Comparison of ENCODE assay signal across 40 cellular contexts in genomic region chr4:80526697-80527096, GRCh38.
"Had no signal": no experiment of that assay in that cellular context is flagged by ENCODE, and none has a peak within 500 bp of the region (broad histone marks: within the 10 kb centered on the region; RNA-seq: fewer than 3 reads in every experiment).

No MANE protein-coding gene starts in this region.

- DNase-seq: activated effector memory CD4-positive, alpha-beta T cell treated with anti-CD3 and anti-CD28 coated beads, Interleukin-2, amount 50 U/mL, for 16 hours; activated effector memory CD4-positive, alpha-beta T cell treated with Interleukin-2 at 50 U/mL for 16 hours; activated gamma-delta T cell; activated gamma-delta T cell treated with Interleukin-2 at 50 U/mL for 16 hours; activated naive CD4-positive, alpha-beta T cell; activated naive CD4-positive, alpha-beta T cell treated with anti-CD3 and anti-CD28 coated beads for 36 hours; activated naive CD4-positive, alpha-beta T cell treated with anti-CD3 and anti-CD28 coated beads, Interleukin-2, amount 10 ng/mL, durations not matched to agents 7 days and 5 days; activated naive CD4-positive, alpha-beta T cell treated with anti-CD3 and anti-CD28 coated beads, Interleukin-2, amount 50 U/mL, for 16 hours; activated naive CD4-positive, alpha-beta T cell treated with Interleukin-2 at 50 U/mL for 16 hours; activated naive CD8-positive, alpha-beta T cell treated with anti-CD3 and anti-CD28 coated beads for 36 hours; activated naive CD8-positive, alpha-beta T cell treated with anti-CD3 and anti-CD28 coated beads, Interleukin-2, amount 10 ng/mL, durations not matched to agents 7 days and 5 days; activated naive CD8-positive, alpha-beta T cell treated with anti-CD3 and anti-CD28 coated beads, Interleukin-2, amount 50 U/mL, for 24 hours; activated T-cell treated with anti-CD3 and anti-CD28 coated beads, Interleukin-2, amount 50 U/mL, for 1 hour; activated T-cell treated with anti-CD3 and anti-CD28 coated beads, Interleukin-2, amount 50 U/mL, for 24 hours; activated T-cell treated with anti-CD3 and anti-CD28 coated beads, Interleukin-2, amount 50 U/mL, for 4 hours; activated T-cell treated with anti-CD3 and anti-CD28 coated beads, Interleukin-2, amount 50 U/mL, for 48 hours; activated T-cell treated with anti-CD3 and anti-CD28 coated beads, Interleukin-2, amount 50 U/mL, for 72 hours; adrenal gland; amniotic stem cell; amygdala; anterior cingulate cortex; aorta; body of pancreas; brain microvascular endothelial cell; caudate nucleus; central memory CD4-positive, alpha-beta T cell; cerebellar nuclear complex had no signal

- H3K4me3 ChIP-seq: adrenal gland, ascending aorta, body of pancreas, breast epithelium, cardiac muscle cell had no signal

- H3K9me3 ChIP-seq: adrenal gland, ascending aorta, body of pancreas, breast epithelium had no signal

- H3K36me3 Mint-ChIP-seq: activated naive CD4-positive, alpha-beta T cell treated with anti-CD3 and anti-CD28 coated beads, Interleukin-2, amount 10 ng/mL, durations not matched to agents 7 days and 5 days; brain had no signal

- H3K36me3 ChIP-seq: adrenal gland, ascending aorta, brain microvascular endothelial cell, breast epithelium, cardiac muscle cell had no signal

- H3K4me1 Mint-ChIP-seq: activated naive CD4-positive, alpha-beta T cell treated with anti-CD3 and anti-CD28 coated beads, Interleukin-2, amount 10 ng/mL, durations not matched to agents 7 days and 5 days; activated naive CD8-positive, alpha-beta T cell treated with anti-CD3 and anti-CD28 coated beads for 36 hours; activated naive CD8-positive, alpha-beta T cell treated with anti-CD3 and anti-CD28 coated beads, Interleukin-2, amount 10 ng/mL, durations not matched to agents 7 days and 5 days; activated naive CD8-positive, alpha-beta T cell treated with anti-CD3 and anti-CD28 coated beads, Interleukin-2, amount 50 U/mL, for 24 hours; activated T-helper 17 cell treated with anti-CD3 and anti-CD28 coated beads, Interleukin-2, amount 50 U/mL, for 72 hours; brain; central memory CD8-positive, alpha-beta T cell had no signal

- H3K27ac Mint-ChIP-seq: activated naive CD4-positive, alpha-beta T cell treated with anti-CD3 and anti-CD28 coated beads for 36 hours; activated naive CD4-positive, alpha-beta T cell treated with anti-CD3 and anti-CD28 coated beads, Interleukin-2, amount 10 ng/mL, durations not matched to agents 7 days and 5 days; activated naive CD4-positive, alpha-beta T cell treated with anti-CD3 and anti-CD28 coated beads, Interleukin-2, amount 50 U/mL, for 24 hours; activated naive CD4-positive, alpha-beta T cell treated with anti-CD3 and anti-CD28 coated beads, Interleukin-2, amount 50 U/mL, for 72 hours; activated naive CD8-positive, alpha-beta T cell; activated naive CD8-positive, alpha-beta T cell treated with anti-CD3 and anti-CD28 coated beads for 36 hours; activated naive CD8-positive, alpha-beta T cell treated with anti-CD3 and anti-CD28 coated beads, Interleukin-2, amount 10 ng/mL, durations not matched to agents 7 days and 5 days; activated naive CD8-positive, alpha-beta T cell treated with anti-CD3 and anti-CD28 coated beads, Interleukin-2, amount 50 U/mL, for 24 hours; activated T-cell treated with anti-CD3 and anti-CD28 coated beads, Interleukin-2, amount 50 U/mL, for 24 hours; activated T-cell treated with anti-CD3 and anti-CD28 coated beads, Interleukin-2, amount 50 U/mL, for 72 hours; activated T-helper 1 cell treated with anti-CD3 and anti-CD28 coated beads, Interleukin-12 subunit alpha, Interleukin-12 subunit beta, Interleukin-2, Interleukin-4 antibody, amounts not matched to agents 30 ng/mL and 10 ng/mL and 1 ng/mL, durations not matched to agents 14 hours and 24 hours and 36 hours; activated T-helper 17 cell treated with anti-CD3 and anti-CD28 coated beads, Interleukin-2, amount 50 U/mL, for 72 hours; activated T-helper 2 cell treated with anti-CD3 and anti-CD28 coated beads, Interferon-gamma antibody, Interleukin-2, Interleukin-4, amounts not matched to agents 10 μg/mL and 5 μg/mL and 100 μg/mL, durations not matched to agents 14 hours and 24 hours and 36 hours; brain had no signal

- FAIRE-seq: astrocyte, bronchial epithelial cell had no signal

- H3K4me3 Mint-ChIP-seq: activated naive CD4-positive, alpha-beta T cell treated with anti-CD3 and anti-CD28 coated beads for 36 hours; activated naive CD4-positive, alpha-beta T cell treated with anti-CD3 and anti-CD28 coated beads, Interleukin-2, amount 10 ng/mL, durations not matched to agents 7 days and 5 days; activated naive CD4-positive, alpha-beta T cell treated with anti-CD3 and anti-CD28 coated beads, Interleukin-2, amount 50 U/mL, for 24 hours; activated naive CD8-positive, alpha-beta T cell; activated naive CD8-positive, alpha-beta T cell treated with anti-CD3 and anti-CD28 coated beads for 36 hours; activated naive CD8-positive, alpha-beta T cell treated with anti-CD3 and anti-CD28 coated beads, Interleukin-2, amount 10 ng/mL, durations not matched to agents 7 days and 5 days; activated naive CD8-positive, alpha-beta T cell treated with anti-CD3 and anti-CD28 coated beads, Interleukin-2, amount 50 U/mL, for 24 hours; activated T-cell treated with anti-CD3 and anti-CD28 coated beads, Interleukin-2, amount 50 U/mL, for 24 hours; activated T-cell treated with anti-CD3 and anti-CD28 coated beads, Interleukin-2, amount 50 U/mL, for 4 hours; activated T-cell treated with anti-CD3 and anti-CD28 coated beads, Interleukin-2, amount 50 U/mL, for 72 hours; activated T-helper 1 cell treated with anti-CD3 and anti-CD28 coated beads, Interleukin-12 subunit alpha, Interleukin-12 subunit beta, Interleukin-2, Interleukin-4 antibody, amounts not matched to agents 30 ng/mL and 10 ng/mL and 1 ng/mL, durations not matched to agents 14 hours and 24 hours and 36 hours; activated T-helper 17 cell treated with anti-CD3 and anti-CD28 coated beads, Interleukin-2, amount 50 U/mL, for 72 hours; brain; central memory CD8-positive, alpha-beta T cell had no signal

- H3K9me3 Mint-ChIP-seq: activated naive CD4-positive, alpha-beta T cell treated with anti-CD3 and anti-CD28 coated beads for 36 hours; activated naive CD4-positive, alpha-beta T cell treated with anti-CD3 and anti-CD28 coated beads, Interleukin-2, amount 10 ng/mL, durations not matched to agents 7 days and 5 days; activated T-cell treated with anti-CD3 and anti-CD28 coated beads, Interleukin-2, amount 50 U/mL, for 24 hours; activated T-cell treated with anti-CD3 and anti-CD28 coated beads, Interleukin-2, amount 50 U/mL, for 4 hours; activated T-cell treated with anti-CD3 and anti-CD28 coated beads, Interleukin-2, amount 50 U/mL, for 72 hours; activated T-helper 1 cell treated with anti-CD3 and anti-CD28 coated beads, Interleukin-12 subunit alpha, Interleukin-12 subunit beta, Interleukin-2, Interleukin-4 antibody, amounts not matched to agents 30 ng/mL and 10 ng/mL and 1 ng/mL, durations not matched to agents 14 hours and 24 hours and 36 hours; activated T-helper 17 cell treated with anti-CD3 and anti-CD28 coated beads, Interleukin-2, amount 50 U/mL, for 72 hours; activated T-helper 2 cell treated with anti-CD3 and anti-CD28 coated beads, Interferon-gamma antibody, Interleukin-2, Interleukin-4, amounts not matched to agents 10 μg/mL and 5 μg/mL and 100 μg/mL, durations not matched to agents 14 hours and 24 hours and 36 hours; brain; central memory CD8-positive, alpha-beta T cell had no signal

- ATAC-seq: activated naive CD4-positive, alpha-beta T cell treated with anti-CD3 and anti-CD28 coated beads, Interleukin-2, amount 50 U/mL, for 72 hours; activated naive CD8-positive, alpha-beta T cell treated with anti-CD3 and anti-CD28 coated beads, Interleukin-2, amount 50 U/mL, for 24 hours; activated T-cell treated with anti-CD3 and anti-CD28 coated beads, Interleukin-2, amount 50 U/mL, for 4 hours; activated T-cell treated with anti-CD3 and anti-CD28 coated beads, Interleukin-2, amount 50 U/mL, for 72 hours; activated T-helper 17 cell treated with anti-CD3 and anti-CD28 coated beads, Interleukin-2, amount 50 U/mL, for 72 hours; body of pancreas had no signal

- H3K27me3 Mint-ChIP-seq: activated naive CD4-positive, alpha-beta T cell treated with anti-CD3 and anti-CD28 coated beads, Interleukin-2, amount 10 ng/mL, durations not matched to agents 7 days and 5 days; activated naive CD4-positive, alpha-beta T cell treated with anti-CD3 and anti-CD28 coated beads, Interleukin-2, amount 50 U/mL, for 24 hours; activated naive CD8-positive, alpha-beta T cell; activated naive CD8-positive, alpha-beta T cell treated with anti-CD3 and anti-CD28 coated beads for 36 hours; activated naive CD8-positive, alpha-beta T cell treated with anti-CD3 and anti-CD28 coated beads, Interleukin-2, amount 10 ng/mL, durations not matched to agents 7 days and 5 days; activated naive CD8-positive, alpha-beta T cell treated with anti-CD3 and anti-CD28 coated beads, Interleukin-2, amount 50 U/mL, for 24 hours; activated T-cell treated with anti-CD3 and anti-CD28 coated beads, Interleukin-2, amount 50 U/mL, for 24 hours; activated T-helper 17 cell treated with anti-CD3 and anti-CD28 coated beads, Interleukin-2, amount 50 U/mL, for 72 hours; central memory CD8-positive, alpha-beta T cell had no signal

- H3K27ac ChIP-seq: adrenal gland, ascending aorta, body of pancreas, brain microvascular endothelial cell, breast epithelium, cardiac muscle cell had no signal

- H3K4me1 ChIP-seq: adrenal gland, ascending aorta, body of pancreas, breast epithelium had no signal

- H3K27me3 ChIP-seq: adrenal gland, ascending aorta, body of pancreas, brain microvascular endothelial cell, breast epithelium, cardiac muscle cell had no signal
